Comparison of ENCODE assay signal across 21 cellular contexts in the genomic region with DNA sequence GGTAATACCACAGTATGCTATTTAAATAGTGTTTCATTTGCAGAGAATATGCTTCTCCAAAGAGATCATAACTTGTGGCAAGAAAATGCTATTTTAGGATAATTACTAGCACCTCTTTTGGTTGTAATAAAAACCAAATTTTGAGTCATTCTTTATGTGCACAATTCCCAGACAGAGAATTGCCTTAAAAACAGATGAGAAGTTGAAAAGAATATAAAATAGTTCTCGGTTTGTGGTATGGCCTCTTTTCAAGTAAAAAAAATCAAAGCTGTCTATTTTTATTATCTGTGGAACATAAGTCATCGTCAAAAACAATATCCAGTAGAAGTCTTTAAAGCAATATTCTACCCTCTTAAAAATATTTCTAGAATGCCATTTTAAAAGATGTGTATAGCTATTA.
DNase-seq lines count a peak whose midpoint lies in the region; ATAC-seq, FAIRE-seq and TF ChIP-seq lines count a peak whose summit lies in the region.
"Had no signal": no experiment of that assay in that cellular context is flagged by ENCODE, and none has a peak within 500 bp of the region (broad histone marks: within the 10 kb centered on the region; RNA-seq: fewer than 3 reads in every experiment).

No MANE protein-coding gene starts in this region.

- H4K20me1 ChIP-seq in astrocyte (ENCODE audit: insufficient read depth, low read length): no peaks in the 10 kb centered on the region
- H4K20me1 ChIP-seq: BLaER1 had no signal

- no peak for ATAC-seq in GM18502 (IDR thresholded peaks at IDR 0.05; ENCODE audit: poor library complexity, unreplicated experiment)
- no peak for ATAC-seq in GM21423 (IDR thresholded peaks at IDR 0.05; ENCODE audit: unreplicated experiment)
- no peak for ATAC-seq in HG03460 (IDR thresholded peaks at IDR 0.05; ENCODE audit: unreplicated experiment)
- ATAC-seq: CD8-positive, alpha-beta T cell had no signal

- no peak overlapping the region for H3K4me2 ChIP-seq in astrocyte (ENCODE audit: low read length)
- H3K4me2 ChIP-seq: BLaER1 had no signal

- no peak overlapping the region for H3K4me3 ChIP-seq in astrocyte (ENCODE audit: insufficient read depth, low read depth, low read length)
- H3K4me3 ChIP-seq in small intestine (ENCODE audit: low read depth in 1 of 2, low read length in 2 of 2): no peak overlapping the region
- H3K4me3 ChIP-seq: BLaER1 had no signal

- no peaks in the 10 kb centered on the region for H3K4me1 Mint-ChIP-seq in astrocyte (ENCODE audit: low read depth, unreplicated experiment)
- H3K4me1 Mint-ChIP-seq: CD14-positive monocyte, H9 had no signal

- no peak overlapping the region for H3K9ac ChIP-seq in astrocyte (ENCODE audit: low read length)
- H3K9ac ChIP-seq: BLaER1 had no signal

- WGBS in small intestine, 3 donors: 82 to 88% (median 85%) methylated on average over 2 of the region's 2 CpGs

- DNase-seq in EH (ENCODE audit: low read depth) (peak; percentile 24), astrocyte (ENCODE audit: low read depth) (peak; percentile 20), myocyte (ENCODE audit: low read depth) (peak; percentile 23), small intestine (no peak)
- DNase-seq: ACHN; Calu3; CD8-positive, alpha-beta T cell; DMS 273 treated with DMSO at 0.1 percent for 48 hours; DMS53; DND-41; H9; KG1 had no signal

- no peaks in the 10 kb centered on the region for H3K27me3 ChIP-seq in astrocyte (ENCODE audit: insufficient read depth, low read length)
- no peaks in the 10 kb centered on the region for H3K27me3 ChIP-seq in small intestine (ENCODE audit: control insufficient read depth in 2 of 2, insufficient read depth in 2 of 2, low read length in 2 of 2)
- H3K27me3 ChIP-seq: BLaER1 had no signal

- no peaks in the 10 kb centered on the region for H3K36me3 ChIP-seq in astrocyte (ENCODE audit: insufficient read depth, low read length)
- H3K36me3 ChIP-seq in small intestine (ENCODE audit: control insufficient read depth in 2 of 2, insufficient read depth in 2 of 2, low read length in 2 of 2): no peaks in the 10 kb centered on the region
- H3K36me3 ChIP-seq: BLaER1 had no signal

- no peaks in the 10 kb centered on the region for H3K27me3 Mint-ChIP-seq in astrocyte (ENCODE audit: low read depth, unreplicated experiment)

- H3K27ac Mint-ChIP-seq in astrocyte (ENCODE audit: unreplicated experiment): no peak overlapping the region
- H3K27ac Mint-ChIP-seq: CD14-positive monocyte; CD8-positive, alpha-beta T cell; H9 had no signal

- H3K4me3 Mint-ChIP-seq in astrocyte (ENCODE audit: unreplicated experiment): no peak overlapping the region
- H3K4me3 Mint-ChIP-seq: CD14-positive monocyte; CD8-positive, alpha-beta T cell; H9 had no signal

- no peak for TF ChIP-seq CTCF in astrocyte (IDR thresholded peaks at IDR 0.05; ENCODE audit: insufficient read depth, low read depth, low read length)

- H3K9me3 Mint-ChIP-seq in astrocyte (ENCODE audit: unreplicated experiment): peaks cover 1% of the 10 kb centered on the region
- H3K9me3 Mint-ChIP-seq: H9 had no signal

- H3K27ac ChIP-seq in astrocyte (ENCODE audit: low read depth, low read length): no peak overlapping the region
- no peak overlapping the region for H3K27ac ChIP-seq in small intestine (ENCODE audit: low read depth in 1 of 2, low read length in 1 of 2)
- H3K27ac ChIP-seq: BLaER1 had no signal

- no peaks in the 10 kb centered on the region for H3K36me3 Mint-ChIP-seq in astrocyte (ENCODE audit: low read depth, unreplicated experiment)
- H3K36me3 Mint-ChIP-seq: CD14-positive monocyte; CD8-positive, alpha-beta T cell had no signal

- peak; percentile 52 for FAIRE-seq in astrocyte (lab: Jason Lieb, UNC)
- no peak for FAIRE-seq in small intestine (lab: Jason Lieb, UNC)
- FAIRE-seq: A204.1, G401.6, GM12892, H1 had no signal

- no peaks in the 10 kb centered on the region for H3K4me1 ChIP-seq in astrocyte (ENCODE audit: insufficient read depth, low read length)
- H3K4me1 ChIP-seq in small intestine (ENCODE audit: control insufficient read depth in 2 of 2, insufficient read depth in 1 of 2, low read depth in 1 of 2, low read length in 1 of 2): no peaks in the 10 kb centered on the region
- H3K4me1 ChIP-seq: BLaER1 had no signal

- H3K79me2 ChIP-seq in astrocyte (ENCODE audit: insufficient read depth, low read length): no peaks in the 10 kb centered on the region

- H2AFZ ChIP-seq in astrocyte (ENCODE audit: low read depth, low read length): no peak overlapping the region

- no peaks in the 10 kb centered on the region for H3K9me3 ChIP-seq in astrocyte (ENCODE audit: insufficient read depth, low read depth, low read length)
- no peaks in the 10 kb centered on the region for H3K9me3 ChIP-seq in small intestine (ENCODE audit: control insufficient read depth, low read depth)
- H3K9me3 ChIP-seq: BLaER1 had no signal
